In genomic region chr18:9137168-9138066, GRCh38 we compare ENCODE assay signal across 7 cellular contexts.
DNase-seq lines count a peak whose midpoint lies in the region; ATAC-seq and TF ChIP-seq lines count a peak whose summit lies in the region.

No MANE protein-coding gene starts in this region.

- DNase-seq in NCI-H1105 treated with DMSO at 0.1 percent for 48 hours (lab: John Stamatoyannopoulos, UW) (peak; percentile 45), T-helper 9 cell (peak; percentile 65), astrocyte of the spinal cord (ENCODE audit: low read depth, low spot score) (peak; percentile 80), iPS DF 6.9 (ENCODE audit: low read depth, low spot score) (no peak), skeletal muscle cell (ENCODE audit: low read depth) (peak; percentile 62)

- TF ChIP-seq CTCF in astrocyte of the spinal cord (IDR thresholded peaks at IDR 0.05; ENCODE audit: low read depth, low read length): no peak

- no CpG with 5 or more reads among the region's 95 CpGs for WGBS in iPS DF 6.9 (ENCODE audit: insufficient coverage, insufficient read length)

- no peaks in the 10 kb centered on the region for H3K9me3 ChIP-seq in iPS DF 6.9 (ENCODE audit: control insufficient read depth, insufficient read depth, low read length)

- ATAC-seq in GM18499 (IDR thresholded peaks at IDR 0.05; ENCODE audit: insufficient read depth, unreplicated experiment) (peak; percentile 16), HG02759 (IDR thresholded peaks at IDR 0.05; ENCODE audit: unreplicated experiment) (peak; percentile 43)

- H3K36me3 ChIP-seq in iPS DF 6.9 (ENCODE audit: control insufficient read depth, insufficient read depth, low read length): no peaks in the 10 kb centered on the region

- in situ Hi-C loops in astrocyte of the spinal cord (cut with HindIII; ENCODE audit: low sequenced_read_pairs): no loop called here

- no peaks in the 10 kb centered on the region for H3K4me1 ChIP-seq in iPS DF 6.9 (ENCODE audit: control insufficient read depth, insufficient read depth, low read length)

- H3K4me3 ChIP-seq in astrocyte of the spinal cord (ENCODE audit: low read depth, low read length): peak overlapping the region; percentile 83
- peak overlapping the region; percentile 73 for H3K4me3 ChIP-seq in iPS DF 6.9 (ENCODE audit: low read length)
- H3K4me3 ChIP-seq in skeletal muscle cell (ENCODE audit: low read depth, low read length): peak overlapping the region; percentile 82

- no peaks in the 10 kb centered on the region for H3K27me3 ChIP-seq in iPS DF 6.9 (ENCODE audit: control insufficient read depth, insufficient read depth, low read length)

- no peak overlapping the region for H3K27ac ChIP-seq in iPS DF 6.9 (ENCODE audit: low read length)
